Comparison of ENCODE assay signal across 9 cellular contexts in the genomic region with DNA sequence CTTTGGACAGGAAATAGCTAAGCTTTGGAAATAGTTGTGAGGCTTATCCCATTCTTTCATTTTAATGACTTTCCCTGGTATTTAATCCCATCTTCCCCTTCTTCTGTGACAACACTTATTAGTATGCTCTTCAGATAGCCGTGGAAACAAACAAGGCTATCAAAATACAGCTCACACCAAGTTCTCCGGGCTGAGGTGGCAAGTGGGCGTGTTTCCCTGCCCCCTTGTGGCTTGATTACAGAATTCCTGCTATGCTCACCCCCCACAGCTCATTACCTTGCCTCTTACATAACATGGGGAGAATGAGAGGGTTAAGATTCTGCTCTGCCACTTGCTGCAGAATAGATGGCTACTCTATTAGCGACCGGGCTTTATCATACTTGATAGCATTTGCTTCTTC.
DNase-seq lines count a peak whose midpoint lies in the region; ATAC-seq and TF ChIP-seq lines count a peak whose summit lies in the region.
"Had no signal": no experiment of that assay in that cellular context is flagged by ENCODE, and none has a peak within 500 bp of the region (broad histone marks: within the 10 kb centered on the region; RNA-seq: fewer than 3 reads in every experiment).

No MANE protein-coding gene starts in this region.

- H3K4me1 Mint-ChIP-seq in activated CD4-positive, alpha-beta T cell treated with anti-CD3 and anti-CD28 coated beads, Interleukin-2, amount 10 ng/mL, durations not matched to agents 24 days and 14 days = no peaks in the 10 kb centered on the region

- intact Hi-C loops in A673 (cut with micrococcal nuclease; ENCODE audit: unreplicated experiment) = loop anchor here (5.0 to 10.0 kb wide), 3 partner anchors 312 to 700 kb away; no protein-coding TSS in a partner anchor
- intact Hi-C loops in activated CD4-positive, alpha-beta T cell treated with anti-CD3 and anti-CD28 coated beads, Interleukin-2, amount 10 ng/mL, durations not matched to agents 24 days and 14 days (cut with micrococcal nuclease) = loop anchor here (10.0 kb wide), 1 partner anchor 820 kb away; no protein-coding TSS in a partner anchor

- H3K36me3 ChIP-seq in A673 (ENCODE audit: insufficient read depth, low read length, poor library complexity, severe bottlenecking) = no peaks in the 10 kb centered on the region

- BruUV-seq in A673 (replicated peaks; lab: Mats Ljungman, UMichigan) = no TSS peak

- TF ChIP-seq POLR2A in erythroblast (IDR thresholded peaks at IDR 0.05; ENCODE audit: low read length) = no peak

- H3K27me3 Mint-ChIP-seq in activated CD4-positive, alpha-beta T cell treated with anti-CD3 and anti-CD28 coated beads, Interleukin-2, amount 10 ng/mL, durations not matched to agents 24 days and 14 days = no peaks in the 10 kb centered on the region

- POLR2A ChIA-PET in A673 (lab: Charles Lee; ENCODE audit: low non-redundant PET) = no interaction called here

- TF ChIP-seq CTCF in A673 (conservative IDR thresholded peaks at IDR 0.05; ENCODE audit: low read depth, low read length) (peak; percentile 41), GM12865 (IDR thresholded peaks at IDR 0.05; ENCODE audit: insufficient read depth, low read depth, low read length, missing control alignments) (no peak)

- H3K27ac Mint-ChIP-seq in activated CD4-positive, alpha-beta T cell treated with anti-CD3 and anti-CD28 coated beads, Interleukin-2, amount 10 ng/mL, durations not matched to agents 24 days and 14 days = no peak overlapping the region

- no peak for ATAC-seq in HG02588 (IDR thresholded peaks at IDR 0.05; ENCODE audit: unreplicated experiment)

- no peak overlapping the region for H3K27ac ChIP-seq in A673 (ENCODE audit: low read depth, low read length, poor library complexity, severe bottlenecking)

- no peaks in the 10 kb centered on the region for H3K36me3 Mint-ChIP-seq in activated CD4-positive, alpha-beta T cell treated with anti-CD3 and anti-CD28 coated beads, Interleukin-2, amount 10 ng/mL, durations not matched to agents 24 days and 14 days (ENCODE audit: low read depth)

- DNase-seq in A673 (ENCODE audit: low spot score) = peak; percentile 56
- DNase-seq in GM12865 (ENCODE audit: low read depth) = peak; percentile 19
- peak; percentile 34 for DNase-seq in NCI-H748 treated with DMSO at 0.1 percent for 48 hours (lab: John Stamatoyannopoulos, UW)
- DNase-seq in erythroblast (lab: John Stamatoyannopoulos, UW) = peak; percentile 1 to 2
- no peak for DNase-seq in activated effector memory CD4-positive, alpha-beta T cell treated with Interleukin-2 at 50 U/mL for 16 hours
- no peak for DNase-seq in activated CD4-positive, alpha-beta T cell treated with anti-CD3 and anti-CD28 coated beads, Interleukin-2, amount 10 ng/mL, durations not matched to agents 24 days and 14 days
- no peak for DNase-seq in T-helper 1 cell

- no peak overlapping the region for H3K4me3 Mint-ChIP-seq in activated CD4-positive, alpha-beta T cell treated with anti-CD3 and anti-CD28 coated beads, Interleukin-2, amount 10 ng/mL, durations not matched to agents 24 days and 14 days

- H3K9me3 Mint-ChIP-seq in activated CD4-positive, alpha-beta T cell treated with anti-CD3 and anti-CD28 coated beads, Interleukin-2, amount 10 ng/mL, durations not matched to agents 24 days and 14 days = no peaks in the 10 kb centered on the region

- CTCF ChIA-PET in A673 (lab: Charles Lee) = no interaction called here

- no peaks in the 10 kb centered on the region for H3K9me3 ChIP-seq in A673 (ENCODE audit: low read depth, low read length, poor library complexity, severe bottlenecking)
- H3K9me3 ChIP-seq: Caco-2 had no signal

- H3K4me1 ChIP-seq in A673 (ENCODE audit: insufficient read depth, low read length, poor library complexity, severe bottlenecking) = no peaks in the 10 kb centered on the region
- H3K4me1 ChIP-seq: Caco-2 had no signal

- peaks cover 18% of the 10 kb centered on the region for H3K27me3 ChIP-seq in A673 (replicated peaks; ENCODE audit: insufficient read depth, low read depth, low read length, poor library complexity)

- H3K4me3 ChIP-seq in A673 (ENCODE audit: low read depth, low read length, poor library complexity, severe bottlenecking) (no peak overlapping the region), GM12865 (ENCODE audit: low read depth, low read length) (no peak overlapping the region)

Comparison
In these comparisons a context has a peak if more than half of its experiments do, and no peak if none do; other contexts are left out.
1. DNase-seq: peak in A673 (single experiment), GM12865 (single experiment), NCI-H748 treated with DMSO at 0.1 percent for 48 hours (single experiment) and erythroblast (2 of 2); none in activated effector memory CD4-positive, alpha-beta T cell treated with Interleukin-2 at 50 U/mL for 16 hours (single experiment), activated CD4-positive, alpha-beta T cell treated with anti-CD3 and anti-CD28 coated beads, Interleukin-2, amount 10 ng/mL, durations not matched to agents 24 days and 14 days (single experiment) and T-helper 1 cell (0 of 5).